ENCODE assay signal across 8 cellular contexts in the genomic region with DNA sequence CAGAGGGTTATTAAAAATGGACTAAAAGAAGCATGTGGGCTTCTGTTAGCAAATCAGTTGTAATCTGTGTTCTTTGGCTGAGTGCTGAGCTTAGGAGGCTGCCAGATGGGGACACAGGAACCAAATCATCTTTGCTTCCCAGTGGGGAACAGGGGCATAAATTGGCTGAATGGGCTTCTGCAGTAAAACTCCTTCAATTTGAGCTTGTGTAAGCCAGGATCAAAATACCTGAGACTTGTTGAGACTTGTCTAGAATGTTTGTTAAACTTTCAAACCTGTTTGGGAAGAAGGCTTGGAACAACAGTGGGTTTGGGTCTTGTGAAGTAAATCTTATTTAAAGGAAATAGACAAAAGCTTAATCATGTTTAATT. TPM values are rescaled to one million over a fixed set of nuclear protein-coding genes. Genes with fewer than 3 reads are reported as not detected.
DNase-seq lines count a peak whose midpoint lies in the region; ATAC-seq and TF ChIP-seq lines count a peak whose summit lies in the region.

No MANE protein-coding gene starts in this region.

- no peaks in the 10 kb centered on the region for H3K79me2 ChIP-seq in DOHH2 (ENCODE audit: control insufficient read depth, low read length)

- H3K9me3 Mint-ChIP-seq in chondrocyte (ENCODE audit: low read depth), result no peaks in the 10 kb centered on the region
- no peaks in the 10 kb centered on the region for H3K9me3 Mint-ChIP-seq in osteocyte (ENCODE audit: unreplicated experiment)

- peaks cover 63% of the 10 kb centered on the region for H3K4me1 Mint-ChIP-seq in chondrocyte (ENCODE audit: low read depth)
- peaks cover 47% of the 10 kb centered on the region for H3K4me1 Mint-ChIP-seq in osteocyte (ENCODE audit: unreplicated experiment)

- H3K4me3 Mint-ChIP-seq in chondrocyte (ENCODE audit: unreplicated experiment), result no peak overlapping the region
- no peak overlapping the region for H3K4me3 Mint-ChIP-seq in osteocyte (ENCODE audit: unreplicated experiment)

- DNase-seq in NCI-H345 (lab: John Stamatoyannopoulos, UW), result peak; percentile 80
- no peak for DNase-seq in chondrocyte (ENCODE audit: low spot score)
- DNase-seq in osteocyte (ENCODE audit: extremely low spot score, unreplicated experiment), result no peak
- no peak for DNase-seq in SIG-M5 (lab: John Stamatoyannopoulos, UW)
- no peak for DNase-seq in NCI-H1048 (lab: John Stamatoyannopoulos, UW)

- H3K4me3 ChIP-seq in DOHH2 (ENCODE audit: low read length), result no peak overlapping the region

- TF ChIP-seq CTCF in DOHH2 (IDR thresholded peaks at IDR 0.05; ENCODE audit: low read depth, low read length, poor library complexity, severe bottlenecking) (no peak), chondrocyte (IDR thresholded peaks at IDR 0.05) (no peak), osteocyte (IDR thresholded peaks at IDR 0.05) (no peak)

- H3K27me3 ChIP-seq in DOHH2 (ENCODE audit: control insufficient read depth, low read length), result no peaks in the 10 kb centered on the region

- 0 out of 2 replicates have a peak overlapping the region, but pooled peaks have one; percentile 0 for H3K4me2 ChIP-seq in DOHH2 (ENCODE audit: low read length)

- H3K9me3 ChIP-seq in DOHH2 (ENCODE audit: control insufficient read depth, insufficient read depth, low read length), result no peaks in the 10 kb centered on the region

- ATAC-seq in HG02870 (IDR thresholded peaks at IDR 0.05; ENCODE audit: unreplicated experiment) (no peak), GM19452 (IDR thresholded peaks at IDR 0.05; ENCODE audit: unreplicated experiment) (no peak)

- H3K36me3 ChIP-seq in DOHH2 (ENCODE audit: control insufficient read depth, low read length), result no peaks in the 10 kb centered on the region

- H3K36me3 Mint-ChIP-seq in chondrocyte (ENCODE audit: low read depth) (no peaks in the 10 kb centered on the region), osteocyte (ENCODE audit: unreplicated experiment) (no peaks in the 10 kb centered on the region)

- peaks cover 54% of the 10 kb centered on the region for H3K4me1 ChIP-seq in DOHH2 (ENCODE audit: control insufficient read depth, low read length)

- H3K27me3 Mint-ChIP-seq in chondrocyte (ENCODE audit: low read depth), result no peaks in the 10 kb centered on the region
- no peaks in the 10 kb centered on the region for H3K27me3 Mint-ChIP-seq in osteocyte (ENCODE audit: unreplicated experiment)

- H3K9me2 ChIP-seq in DOHH2 (replicated peaks; ENCODE audit: control insufficient read depth, low read length), result no peaks in the 10 kb centered on the region

- H4K20me1 ChIP-seq in DOHH2 (ENCODE audit: control insufficient read depth, insufficient read depth, low read depth, low read length), result no peaks in the 10 kb centered on the region

- H3K27ac Mint-ChIP-seq in chondrocyte (ENCODE audit: unreplicated experiment) (peak overlapping the region; percentile 97), osteocyte (ENCODE audit: unreplicated experiment) (peak overlapping the region; percentile 93)

- no peak overlapping the region for H3K27ac ChIP-seq in DOHH2 (ENCODE audit: low read depth, low read length)

- H3F3A ChIP-seq in DOHH2 (ENCODE audit: control insufficient read depth, insufficient read depth), result peaks cover 4% of the 10 kb centered on the region

RNA-seq across cellular contexts. Expression of a gene that starts 32.2 kb away (rescaled TPM):
- total RNA-seq in chondrocyte, result 15.0 to 22.3 TPM (median 19.5 TPM) in 3 replicates
- total RNA-seq in osteocyte, result 13.3 and 14.0 TPM in 2 replicates
